Comparison of ENCODE assay signal across 21 cellular contexts in genomic region chr9:134811079-134811672, GRCh38.
A peak's percentile ranks its signal among the peaks of the same experiment; 100 is the strongest.
DNase-seq lines count a peak whose midpoint lies in the region; ATAC-seq and TF ChIP-seq lines count a peak whose summit lies in the region.
"Had no signal": no experiment of that assay in that cellular context is flagged by ENCODE, and none has a peak within 500 bp of the region (broad histone marks: within the 10 kb centered on the region; RNA-seq: fewer than 3 reads in every experiment).

No MANE protein-coding gene starts in this region.

- 74% methylated on average over 22 of the region's 22 CpGs for WGBS in HUES64
- WGBS in ectodermal cell, 2 experiments, result 60 to 64% methylated on average over 22 of the region's 22 CpGs

- no peaks in the 10 kb centered on the region for H3K9me3 Mint-ChIP-seq in neural crest cell
- H3K9me3 Mint-ChIP-seq: activated CD4-positive, alpha-beta T cell treated with anti-CD3 and anti-CD28 coated beads, Interleukin-2, amount 10 ng/mL, durations not matched to agents 7 days and 5 days; memory B cell; natural killer cell had no signal

- TF ChIP-seq POLR2A in GM18505 (IDR thresholded peaks at IDR 0.05; ENCODE audit: borderline replicate concordance, extremely low read depth, insufficient read depth, insufficient read length), result no peak

- peaks cover 18% of the 10 kb centered on the region for H3K4me1 ChIP-seq in HUES64 (ENCODE audit: insufficient read depth, low read length)
- peaks cover 19% of the 10 kb centered on the region for H3K4me1 ChIP-seq in ectodermal cell (ENCODE audit: control insufficient read depth, insufficient read depth, low read length)

- H3K4me3 Mint-ChIP-seq in neural crest cell, result no peak overlapping the region
- H3K4me3 Mint-ChIP-seq: activated CD4-positive, alpha-beta T cell treated with anti-CD3 and anti-CD28 coated beads, Interleukin-2, amount 10 ng/mL, durations not matched to agents 7 days and 5 days; B cell; memory B cell; natural killer cell had no signal

- ATAC-seq in GM18505 (IDR thresholded peaks at IDR 0.05; ENCODE audit: unreplicated experiment) (no peak), HG03342 (IDR thresholded peaks at IDR 0.05; ENCODE audit: unreplicated experiment) (no peak)
- ATAC-seq: natural killer cell had no signal

- H3K27ac ChIP-seq in HUES64 (ENCODE audit: low read depth, low read length) (peak overlapping the region; percentile 62; the same call in 1 of the 2 replicates), ectodermal cell (ENCODE audit: insufficient read depth, low read depth, low read length, poor library complexity, severe bottlenecking) (peak overlapping the region; percentile 6), caudate nucleus (ENCODE audit: low read depth, low read length) (no peak overlapping the region)

- POLR2A ChIA-PET in AG04449 (lab: Yijun Ruan, JAX), result interaction anchor here (0.6 to 1.2 kb wide), 3 partner anchors 10 to 288 kb away, joined by 3 to 4 read pairs (median 3); no protein-coding TSS in a partner anchor

- H3K9ac ChIP-seq in HUES64 (ENCODE audit: low read depth, low read length), result 0 out of 2 replicates have a peak overlapping the region, but pooled peaks have one; percentile 15

- H3K4me3 ChIP-seq in AG04449 (ENCODE audit: low read depth, low read length), result no peak overlapping the region
- H3K4me3 ChIP-seq in HUES64 (ENCODE audit: low read length), result no peak overlapping the region
- no peak overlapping the region for H3K4me3 ChIP-seq in ectodermal cell (ENCODE audit: insufficient read depth, low read depth, low read length)

- H3K27ac Mint-ChIP-seq in neural crest cell (ENCODE audit: unreplicated experiment), result peak overlapping the region; percentile 83
- H3K27ac Mint-ChIP-seq: activated CD4-positive, alpha-beta T cell treated with anti-CD3 and anti-CD28 coated beads, Interleukin-2, amount 10 ng/mL, durations not matched to agents 7 days and 5 days; B cell; memory B cell; natural killer cell; progenitor cell of endocrine pancreas had no signal

- H3K27me3 Mint-ChIP-seq in neural crest cell (ENCODE audit: low read depth), result no peaks in the 10 kb centered on the region
- H3K27me3 Mint-ChIP-seq: activated CD4-positive, alpha-beta T cell treated with anti-CD3 and anti-CD28 coated beads, Interleukin-2, amount 10 ng/mL, durations not matched to agents 7 days and 5 days; B cell; progenitor cell of endocrine pancreas had no signal

- no peaks in the 10 kb centered on the region for H3K36me3 Mint-ChIP-seq in neural crest cell (ENCODE audit: low read depth)
- H3K36me3 Mint-ChIP-seq: memory B cell, natural killer cell had no signal

- H3K4me1 Mint-ChIP-seq in neural crest cell, result peaks cover 21% of the 10 kb centered on the region
- H3K4me1 Mint-ChIP-seq: activated CD4-positive, alpha-beta T cell treated with anti-CD3 and anti-CD28 coated beads, Interleukin-2, amount 10 ng/mL, durations not matched to agents 7 days and 5 days; B cell; memory B cell; natural killer cell had no signal

- TF ChIP-seq CTCF in AG04449 (IDR thresholded peaks at IDR 0.05; ENCODE audit: insufficient read depth, low read length, missing control alignments), result peak; percentile 32
- no peak for TF ChIP-seq CTCF in neural crest cell (conservative IDR thresholded peaks at IDR 0.05)

- H3K9me3 ChIP-seq in HUES64 (ENCODE audit: insufficient read depth, low read depth, low read length) (no peaks in the 10 kb centered on the region), ectodermal cell (ENCODE audit: control insufficient read depth, low read length) (no peaks in the 10 kb centered on the region)

- no peak for DNase-seq in AG04449 (ENCODE audit: low read depth, low spot score)
- no peak for DNase-seq in neural crest cell (ENCODE audit: low read depth, low spot score)
- DNase-seq in caudate nucleus (lab: John Stamatoyannopoulos, UW), result no peak
- no peak for DNase-seq in SK-N-DZ (ENCODE audit: low spot score)
- DNase-seq: 8988T; activated CD4-positive, alpha-beta T cell treated with anti-CD3 and anti-CD28 coated beads, Interleukin-2, amount 10 ng/mL, durations not matched to agents 7 days and 5 days; activated naive CD4-positive, alpha-beta T cell treated with anti-CD3 and anti-CD28 coated beads, Interleukin-2, amount 50 U/mL, for 16 hours; central memory CD4-positive, alpha-beta T cell; DMS153; natural killer cell; NCI-H1048; NCI-H187; NCI-H526 treated with DMSO at 0.1 percent for 48 hours; stimulated activated CD4-positive, alpha-beta T cell treated with anti-CD3 and anti-CD28 coated beads, Interleukin-1b, Interleukin-23, amount 100 ng/mL, for 48 hours had no signal

- CTCF ChIA-PET in AG04449 (lab: Yijun Ruan, JAX), result interaction anchor here (1.5 to 4.2 kb wide), 6 partner anchors 11 to 368 kb away, joined by 3 to 22 read pairs (median 5); no protein-coding TSS in a partner anchor

- H3K36me3 ChIP-seq in HUES64 (ENCODE audit: insufficient read depth, low read length), result 0 out of 2 replicates have a peak, but pooled peaks cover 2% of the 10 kb centered on the region
- H3K36me3 ChIP-seq in ectodermal cell (ENCODE audit: control insufficient read depth, insufficient read depth, low read length), result no peaks in the 10 kb centered on the region

- H3K27me3 ChIP-seq in HUES64 (ENCODE audit: insufficient read depth, low read length) (no peaks in the 10 kb centered on the region), ectodermal cell (ENCODE audit: control insufficient read depth, insufficient read depth, low read length, poor library complexity, severe bottlenecking) (no peaks in the 10 kb centered on the region)
